In the genomic region with DNA sequence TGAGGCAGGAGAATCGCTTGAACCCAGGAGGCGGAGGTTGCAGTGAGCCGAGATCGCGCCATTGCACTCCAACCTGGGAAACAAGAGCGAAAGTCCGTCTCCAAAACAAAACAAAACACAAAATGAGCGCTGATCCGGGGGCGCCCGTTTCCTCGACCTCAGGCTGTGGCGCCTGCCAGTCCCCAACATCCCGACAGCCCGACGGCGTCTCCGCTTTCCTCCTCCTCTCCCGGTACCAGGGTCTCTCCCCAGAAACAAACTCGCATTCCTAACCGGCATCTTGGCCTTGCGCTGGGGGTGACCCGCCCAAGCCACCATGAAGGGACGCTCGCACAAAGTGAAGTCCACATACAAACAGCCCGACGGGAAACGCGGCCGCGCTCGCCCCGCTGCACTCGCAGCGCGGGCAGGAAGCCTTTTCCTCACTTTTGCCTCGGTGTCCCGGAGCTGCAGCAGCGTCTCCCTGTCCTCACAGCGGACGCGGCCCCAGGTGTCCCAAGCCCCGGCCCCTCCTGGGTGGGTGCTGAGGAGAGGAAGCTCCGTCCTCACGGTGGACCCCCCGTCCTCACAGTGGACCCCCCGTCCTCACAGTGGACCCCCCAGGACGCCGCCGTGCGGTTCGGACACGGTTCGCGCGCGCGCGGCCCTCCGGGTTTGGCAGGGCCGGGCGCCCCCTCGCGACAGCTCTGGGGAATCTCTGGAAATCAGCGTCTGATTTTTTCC, we compare ENCODE assay signal across 8 cellular contexts. TPM values are rescaled to one million over a fixed set of nuclear protein-coding genes. Genes with fewer than 3 reads are reported as not detected.
A peak's percentile ranks its signal among the peaks of the same experiment; 100 is the strongest.
DNase-seq lines count a peak whose midpoint lies in the region; ATAC-seq and TF ChIP-seq lines count a peak whose summit lies in the region.
"Not testable (repeated sequence)": the region's sequence is repeated elsewhere in the genome, so short reads cannot be mapped to it uniquely, and the experiment has no call there.

No MANE protein-coding gene starts in this region.

- peak overlapping the region in 2 of 3 donors; percentile 69 to 78 for H3K27ac ChIP-seq in thyroid gland

- DNase-seq in DMS114 treated with DMSO at 0.1 percent for 48 hours (lab: John Stamatoyannopoulos, UW; ENCODE audit: unreplicated experiment) (peak; percentile 65), T-cell (peak in 20 of 34 experiments; percentile 6 to 50 (median 28)), activated gamma-delta T cell treated with Interleukin-2 at 50 U/mL for 16 hours (peak; percentile 22), left kidney (ENCODE audit: low read depth, low spot score) (peak; percentile 82), retina (peak; percentile 87), thyroid gland (peak; percentile 59 to 61)
- not testable (repeated sequence) for DNase-seq in LNCaP clone FGC (ENCODE audit: low read depth); epithelial cell of proximal tubule (ENCODE audit: low read depth)

- not testable (repeated sequence) for H3K27ac Mint-ChIP-seq in T-cell

- TF ChIP-seq CTCF in LNCaP clone FGC (IDR thresholded peaks at IDR 0.05; ENCODE audit: control insufficient read depth, extremely low read depth, insufficient read depth) = peak; percentile 73
- peak; percentile 70 for TF ChIP-seq CTCF in epithelial cell of proximal tubule (conservative IDR thresholded peaks at IDR 0.05; ENCODE audit: low read depth, low read length)
- TF ChIP-seq CTCF in thyroid gland (IDR thresholded peaks at IDR 0.05) = peak; percentile 22 to 87 (median 65)

- not testable (repeated sequence) for H3K4me1 ChIP-seq in thyroid gland

- H3K9me3 Mint-ChIP-seq in T-cell = not testable (repeated sequence)

- peak overlapping the region; percentile 71 to 77 (median 76) for H3K4me3 Mint-ChIP-seq in T-cell

- H3K4me3 ChIP-seq in LNCaP clone FGC (ENCODE audit: low read depth, low read length) = peak overlapping the region; percentile 52
- peak overlapping the region; percentile 64 for H3K4me3 ChIP-seq in epithelial cell of proximal tubule (ENCODE audit: low read depth, low read length)
- H3K4me3 ChIP-seq in thyroid gland (replicated peaks in 1 of 3) = peak overlapping the region in 2 of 3 donors; percentile 35 to 36

- not testable (repeated sequence) for TF ChIP-seq POLR2A in thyroid gland (IDR thresholded peaks at IDR 0.05)

- 3% methylated on average over 44 of the region's 65 CpGs; no CpG with 5 or more reads in 1 of the 2 donors for WGBS in thyroid gland, 2 donors

- peaks cover 8 to 12% of the 10 kb centered on the region in 2 donors for H3K27me3 Mint-ChIP-seq in T-cell

- peak in 2 of 4 experiments; percentile 36 to 39 for ATAC-seq in T-cell (replicated peaks in 1 of 4)

- not testable (repeated sequence) for H3K36me3 ChIP-seq in thyroid gland

- CTCF ChIA-PET in T-cell (lab: Charles Lee) = interaction anchor here in 1 of 2 donors (0.7 kb wide), 1 partner anchor 920 kb away, joined by 4 read pairs; no protein-coding TSS in a partner anchor

- H3K36me3 Mint-ChIP-seq in T-cell = not testable (repeated sequence)

- H3K4me1 Mint-ChIP-seq in T-cell = not testable (repeated sequence)

- H3K9me3 ChIP-seq in thyroid gland = not testable (repeated sequence)

- not testable (repeated sequence) for H3K27me3 ChIP-seq in thyroid gland

- intact Hi-C loops in thyroid gland (cut with DNase I) = not testable (repeated sequence)

- POLR2A ChIA-PET in T-cell (lab: Charles Lee) = not testable (repeated sequence)

RNA-seq across cellular contexts. Expression of a gene that starts 24.6 kb away (rescaled TPM):
- total RNA-seq in T-cell (not detected), epithelial cell of proximal tubule (0.29 and 2.1 TPM in 2 replicates), thyroid gland (1 to 10 TPM in 1 of 4 donors, under 1 TPM in 2, not detected in 1; 0.40 to 2.0 (median 0.50) TPM)
